Comparison of ENCODE assay signal across 10 cellular contexts in genomic region chr20:48467622-48468021, GRCh38.
DNase-seq lines count a peak whose midpoint lies in the region; ATAC-seq and TF ChIP-seq lines count a peak whose summit lies in the region.
"Had no signal": no experiment of that assay in that cellular context is flagged by ENCODE, and none has a peak within 500 bp of the region (broad histone marks: within the 10 kb centered on the region; RNA-seq: fewer than 3 reads in every experiment).

No MANE protein-coding gene starts in this region.

- H3K9me3 ChIP-seq in RWPE2 (ENCODE audit: severe bottlenecking) (no peaks in the 10 kb centered on the region), iPS DF 6.9 (ENCODE audit: control insufficient read depth, insufficient read depth, low read length) (no peaks in the 10 kb centered on the region)
- H3K9me3 ChIP-seq: heart right ventricle had no signal

- intact Hi-C loops in Calu3 (cut with micrococcal nuclease; ENCODE audit: unreplicated experiment): no loop called here

- CTCF ChIA-PET in Calu3 (lab: Charles Lee): no interaction called here

- H3K36me3 ChIP-seq in RWPE2 (ENCODE audit: low read depth) (no peaks in the 10 kb centered on the region), iPS DF 6.9 (ENCODE audit: control insufficient read depth, insufficient read depth, low read length) (no peaks in the 10 kb centered on the region)
- H3K36me3 ChIP-seq: heart right ventricle had no signal

- H3K27me3 ChIP-seq in RWPE2 (ENCODE audit: insufficient read depth, poor library complexity, severe bottlenecking) (peaks cover 15% of the 10 kb centered on the region), iPS DF 6.9 (ENCODE audit: control insufficient read depth, insufficient read depth, low read length) (no peaks in the 10 kb centered on the region)

- WGBS in iPS DF 6.9 (ENCODE audit: insufficient coverage, insufficient read length): no CpG with 5 or more reads among the region's 2 CpGs

- TF ChIP-seq CTCF in Calu3 (IDR thresholded peaks at IDR 0.05; ENCODE audit: unreplicated experiment) (no peak), GM20000 (IDR thresholded peaks at IDR 0.05; ENCODE audit: extremely low read depth, missing control alignments) (no peak), RWPE2 (IDR thresholded peaks at IDR 0.05; ENCODE audit: poor library complexity, severe bottlenecking) (no peak)

- H3K4me3 Mint-ChIP-seq in Calu3 (ENCODE audit: low read depth, unreplicated experiment): no peak overlapping the region
- H3K4me3 Mint-ChIP-seq: activated naive CD8-positive, alpha-beta T cell had no signal

- DNase-seq in Calu3 (peak; percentile 62), GM20000 (ENCODE audit: low spot score) (peak; percentile 60), RWPE2 (ENCODE audit: low spot score) (peak; percentile 68), iPS DF 6.9 (ENCODE audit: low read depth, low spot score) (peak; percentile 31), NCI-H1694 (lab: John Stamatoyannopoulos, UW) (no peak)
- DNase-seq: heart right ventricle had no signal

- H3K4me3 ChIP-seq in RWPE2 (ENCODE audit: severe bottlenecking) (no peak overlapping the region), iPS DF 6.9 (ENCODE audit: low read length) (no peak overlapping the region)
- H3K4me3 ChIP-seq: heart right ventricle had no signal

- no peaks in the 10 kb centered on the region for H3K9me3 Mint-ChIP-seq in Calu3 (ENCODE audit: low read depth, unreplicated experiment)

- no peak overlapping the region for H3K27ac Mint-ChIP-seq in Calu3 (ENCODE audit: unreplicated experiment)
- H3K27ac Mint-ChIP-seq: activated naive CD8-positive, alpha-beta T cell had no signal

- no TSS peak for BruUV-seq in Calu3 (replicated peaks; lab: Mats Ljungman, UMichigan)

- H3K4me1 ChIP-seq in RWPE2 (ENCODE audit: insufficient read depth, poor library complexity, severe bottlenecking) (peaks cover 5% of the 10 kb centered on the region), iPS DF 6.9 (ENCODE audit: control insufficient read depth, insufficient read depth, low read length) (no peaks in the 10 kb centered on the region)
- H3K4me1 ChIP-seq: heart right ventricle had no signal

- no peaks in the 10 kb centered on the region for H3K36me3 Mint-ChIP-seq in Calu3 (ENCODE audit: insufficient read depth, unreplicated experiment)
- H3K36me3 Mint-ChIP-seq: activated naive CD8-positive, alpha-beta T cell had no signal

- ATAC-seq in RWPE2 (ENCODE audit: low read depth) (no peak), GM21367 (IDR thresholded peaks at IDR 0.05; ENCODE audit: unreplicated experiment) (no peak), GM18511 (IDR thresholded peaks at IDR 0.05; ENCODE audit: unreplicated experiment) (no peak), HG02870 (IDR thresholded peaks at IDR 0.05; ENCODE audit: unreplicated experiment) (no peak)
- ATAC-seq: heart right ventricle had no signal

- no peak overlapping the region for H3K27ac ChIP-seq in RWPE2 (ENCODE audit: poor library complexity, severe bottlenecking)
- H3K27ac ChIP-seq in iPS DF 6.9 (ENCODE audit: low read length): no peak overlapping the region
- H3K27ac ChIP-seq: heart right ventricle had no signal

- H3K4me1 Mint-ChIP-seq in Calu3 (ENCODE audit: low read depth, unreplicated experiment): no peaks in the 10 kb centered on the region

- peaks cover 10% of the 10 kb centered on the region for H3K27me3 Mint-ChIP-seq in Calu3 (ENCODE audit: unreplicated experiment)
